Comparison of ENCODE assay signal across 8 cellular contexts in the genomic region with DNA sequence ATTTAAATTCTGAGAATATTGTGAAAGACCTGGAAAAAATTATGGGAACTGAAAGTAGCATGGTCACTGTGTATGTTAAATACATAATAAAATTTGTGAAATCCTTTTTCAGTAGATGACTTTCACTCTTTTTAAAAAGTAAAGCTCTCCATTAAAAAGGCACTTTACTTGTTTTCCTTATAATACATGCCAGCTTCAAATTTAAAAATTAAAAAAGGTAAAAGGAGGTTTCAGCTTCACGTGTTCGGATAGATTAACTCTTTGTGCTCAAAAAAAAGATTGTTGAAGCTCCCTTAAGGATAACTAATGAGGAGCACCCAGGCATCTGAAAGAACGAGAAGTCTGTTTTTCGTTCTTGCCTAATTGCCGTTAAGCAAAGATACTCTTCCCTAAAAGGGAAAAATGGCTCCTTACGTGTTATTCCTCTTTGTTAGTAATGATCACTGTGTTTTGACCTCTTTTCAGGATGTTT.
DNase-seq lines count a peak whose midpoint lies in the region; ATAC-seq and TF ChIP-seq lines count a peak whose summit lies in the region.

No MANE protein-coding gene starts in this region.

- H3K4me1 ChIP-seq in OCI-LY7 (ENCODE audit: insufficient read depth, low read length, poor library complexity, severe bottlenecking): peaks cover 22% of the 10 kb centered on the region
- H3K4me1 ChIP-seq in esophagus muscularis mucosa: peaks cover 0 to 23% (median 5%) of the 10 kb centered on the region in 4 donors
- no peaks in the 10 kb centered on the region for H3K4me1 ChIP-seq in gastrocnemius medialis

- peak overlapping the region; percentile 46 for H2AFZ ChIP-seq in OCI-LY7 (ENCODE audit: low read length)

- TF ChIP-seq POLR2A in esophagus muscularis mucosa (IDR thresholded peaks at IDR 0.05; ENCODE audit: low read depth): no peak
- TF ChIP-seq POLR2A in gastrocnemius medialis (IDR thresholded peaks at IDR 0.05): no peak

- POLR2A ChIA-PET in OCI-LY7 (lab: Charles Lee): interaction anchor here (0.6 kb wide), 1 partner anchor 10 kb away, joined by 4 read pairs; no protein-coding TSS in a partner anchor

- peak overlapping the region; percentile 0 for H3K27ac ChIP-seq in OCI-LY7 (ENCODE audit: low read depth, low read length, poor library complexity, severe bottlenecking)
- peak overlapping the region in 3 of 4 donors; percentile 29 to 58 (median 44) for H3K27ac ChIP-seq in esophagus muscularis mucosa (replicated peaks in 1 of 4)
- H3K27ac ChIP-seq in gastrocnemius medialis: peak overlapping the region in 3 of 4 donors; percentile 6 to 38 (median 19)

- TF ChIP-seq EP300 in esophagus muscularis mucosa (IDR thresholded peaks at IDR 0.05): no peak

- TF ChIP-seq CTCF in OCI-LY7 (conservative IDR thresholded peaks at IDR 0.05; ENCODE audit: low read length) (no peak), esophagus muscularis mucosa (IDR thresholded peaks at IDR 0.05) (no peak), gastrocnemius medialis (IDR thresholded peaks at IDR 0.05 in 4 of 5, conservative IDR thresholded peaks at IDR 0.05 in 1 of 5) (no peak)

- BruUV-seq in OCI-LY7 (replicated peaks; lab: Mats Ljungman, UMichigan): no TSS peak

- 46% methylated on average over 6 of the region's 6 CpGs for WGBS in esophagus muscularis mucosa

- peak overlapping the region; percentile 68 for H3K4me2 ChIP-seq in OCI-LY7 (ENCODE audit: low read length)

- in situ Hi-C loops in gastrocnemius medialis (cut with MboI; ENCODE audit: low sequenced_read_pairs in 4 of 4): no loop called here

- H3K4me3 ChIP-seq in OCI-LY7 (ENCODE audit: low read depth, low read length, poor library complexity, severe bottlenecking) (peak overlapping the region; percentile 35), esophagus muscularis mucosa (peak overlapping the region; percentile 8 to 38 (median 29)), gastrocnemius medialis (no peak overlapping the region), H7 (ENCODE audit: insufficient read depth, low read depth, low read length) (no peak overlapping the region)

- H3K36me3 ChIP-seq in OCI-LY7 (ENCODE audit: insufficient read depth, low read length) (0 out of 2 replicates have a peak, but pooled peaks cover 3% of the 10 kb centered on the region), esophagus muscularis mucosa (peaks cover 0 to 4% (median 0%) of the 10 kb centered on the region in 4 donors), gastrocnemius medialis (peaks cover 0 to 3% of the 10 kb centered on the region in 2 donors), H7 (replicated peaks; ENCODE audit: control insufficient read depth, insufficient read depth, low read length) (no peaks in the 10 kb centered on the region)

- H4K20me1 ChIP-seq in OCI-LY7 (ENCODE audit: insufficient read depth, low read length): no peaks in the 10 kb centered on the region

- peak; percentile 31 for DNase-seq in EH (ENCODE audit: low read depth)
- DNase-seq in OCI-LY7 (ENCODE audit: low spot score): no peak
- no peak for DNase-seq in esophagus muscularis mucosa (ENCODE audit: extremely low spot score)
- DNase-seq in gastrocnemius medialis: no peak
- DNase-seq in H7: no peak
- DNase-seq in NCI-H526 treated with DMSO at 0.1 percent for 48 hours (lab: John Stamatoyannopoulos, UW): no peak
- no peak for DNase-seq in T-helper 9 cell

- peaks cover 4% of the 10 kb centered on the region; the same call in 1 of the 2 replicates for H3K79me2 ChIP-seq in OCI-LY7 (ENCODE audit: insufficient read depth, low read depth, low read length)

- H3K27me3 ChIP-seq in esophagus muscularis mucosa (no peaks in the 10 kb centered on the region), gastrocnemius medialis (no peaks in the 10 kb centered on the region), H7 (ENCODE audit: control insufficient read depth, insufficient read depth, low read length) (no peaks in the 10 kb centered on the region)

- H3K9me2 ChIP-seq in OCI-LY7 (ENCODE audit: insufficient read depth, low read length): no peaks in the 10 kb centered on the region

- H3K9me3 ChIP-seq in OCI-LY7 (ENCODE audit: low read length): no peaks in the 10 kb centered on the region
- no peaks in the 10 kb centered on the region for H3K9me3 ChIP-seq in esophagus muscularis mucosa
- no peaks in the 10 kb centered on the region for H3K9me3 ChIP-seq in gastrocnemius medialis

- no peak for ATAC-seq in gastrocnemius medialis
- no peak for ATAC-seq in HG02623 (IDR thresholded peaks at IDR 0.05; ENCODE audit: unreplicated experiment)

- intact Hi-C loops in OCI-LY7 (cut with micrococcal nuclease; ENCODE audit: unreplicated experiment): loop anchor here (2.0 kb wide), 1 partner anchor 36 kb away; no protein-coding TSS in a partner anchor
- intact Hi-C loops in esophagus muscularis mucosa (cut with DNase I): no loop called here
- intact Hi-C loops in gastrocnemius medialis (cut with DNase I; ENCODE audit: low total_unique reads): no loop called here

- CTCF ChIA-PET in OCI-LY7 (lab: Charles Lee; ENCODE audit: unreplicated experiment): no interaction called here

Comparison
In these comparisons a context has a peak if more than half of its experiments do, and no peak if none do; other contexts are left out.
1. H3K4me3 ChIP-seq: peak in OCI-LY7 (single experiment) and esophagus muscularis mucosa (4 of 4); none in gastrocnemius medialis (0 of 4) and H7 (single experiment).
2. Peak in every context shown above with its lines, with median percentiles within 50 percentile points of each other: H3K27ac ChIP-seq.